ENCODE assay signal across 8 cellular contexts in the genomic region with DNA sequence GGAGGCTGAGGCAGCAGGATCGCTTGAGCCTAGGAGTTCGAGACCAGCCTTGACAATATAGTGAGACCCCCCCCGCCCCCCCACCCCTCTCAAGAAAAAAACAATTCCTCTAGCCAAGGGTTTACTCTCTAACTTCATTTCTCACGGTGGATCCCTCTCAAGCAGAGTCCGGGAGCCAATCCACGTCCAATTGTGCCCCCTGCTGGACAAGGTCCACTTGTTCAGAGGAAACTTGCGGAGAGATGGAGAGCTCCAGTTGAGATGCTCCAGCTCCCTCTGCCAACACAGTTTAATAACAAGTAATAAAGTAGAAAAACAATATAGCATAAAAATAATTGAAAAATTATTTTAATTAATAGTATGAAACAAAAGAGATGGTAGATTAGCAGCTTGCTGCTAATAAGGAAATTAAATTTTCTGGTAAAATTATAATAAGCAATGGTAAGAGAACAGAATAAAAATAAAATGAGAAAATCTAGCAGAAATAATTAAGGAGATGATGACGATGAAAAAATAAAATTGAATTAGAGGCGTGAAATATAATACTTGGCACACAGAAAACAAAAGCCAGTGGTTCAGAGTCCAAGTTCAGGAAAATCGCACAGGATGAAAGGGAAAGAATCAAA. TPM values are rescaled to one million over a fixed set of nuclear protein-coding genes. Genes with fewer than 3 reads are reported as not detected.
DNase-seq lines count a peak whose midpoint lies in the region; ATAC-seq and TF ChIP-seq lines count a peak whose summit lies in the region.

No MANE protein-coding gene starts in this region.

- H3K36me3 ChIP-seq in BE2C: no peaks in the 10 kb centered on the region
- no peaks in the 10 kb centered on the region for H3K36me3 ChIP-seq in GM23338 (ENCODE audit: insufficient read depth)

- no peaks in the 10 kb centered on the region for H3K9me2 ChIP-seq in GM23338 (ENCODE audit: insufficient read depth)

- H3K36me3 Mint-ChIP-seq in GM23338 (ENCODE audit: low read depth): peaks cover 2% of the 10 kb centered on the region; the same call in 2 of the 3 replicates
- H3K36me3 Mint-ChIP-seq in naive thymus-derived CD8-positive, alpha-beta T cell: no peaks in the 10 kb centered on the region

- no peaks in the 10 kb centered on the region for H4K20me1 ChIP-seq in GM23338 (replicated peaks; ENCODE audit: insufficient read depth)

- H3K4me1 ChIP-seq in BE2C (no peaks in the 10 kb centered on the region), GM23338 (ENCODE audit: insufficient read depth) (no peaks in the 10 kb centered on the region)

- H3K4me3 ChIP-seq in BE2C (ENCODE audit: low read depth, low read length): no peak overlapping the region
- no peak overlapping the region for H3K4me3 ChIP-seq in GM23338

- no peaks in the 10 kb centered on the region; the same call in 2 of the 3 replicates for H3K4me1 Mint-ChIP-seq in GM23338
- H3K4me1 Mint-ChIP-seq in naive thymus-derived CD8-positive, alpha-beta T cell: peaks cover 5 to 9% (median 5%) of the 10 kb centered on the region in 4 donors

- ATAC-seq in GM23338: peak; percentile 90
- no peak for ATAC-seq in naive thymus-derived CD8-positive, alpha-beta T cell
- ATAC-seq in HG03565 (IDR thresholded peaks at IDR 0.05; ENCODE audit: unreplicated experiment): no peak

- H3K27ac ChIP-seq in GM23338 (ENCODE audit: low read depth) (no peak overlapping the region), substantia nigra (ENCODE audit: low read depth, low read length, poor library complexity, severe bottlenecking) (no peak overlapping the region)

- no peaks in the 10 kb centered on the region for H3F3A ChIP-seq in GM23338 (replicated peaks; ENCODE audit: low read depth)

- no peaks in the 10 kb centered on the region for H3K79me2 ChIP-seq in GM23338 (replicated peaks; ENCODE audit: insufficient read depth)

- H3K27ac Mint-ChIP-seq in GM23338: no peak overlapping the region
- H3K27ac Mint-ChIP-seq in naive thymus-derived CD8-positive, alpha-beta T cell: no peak overlapping the region

- H3K9me3 Mint-ChIP-seq in GM23338: peaks cover 16% of the 10 kb centered on the region
- peaks cover 0 to 18% (median 0%) of the 10 kb centered on the region in 9 donors for H3K9me3 Mint-ChIP-seq in naive thymus-derived CD8-positive, alpha-beta T cell

- no peak overlapping the region for H3K4me3 Mint-ChIP-seq in GM23338
- H3K4me3 Mint-ChIP-seq in naive thymus-derived CD8-positive, alpha-beta T cell: no peak overlapping the region

- H3K27me3 ChIP-seq in BE2C (peaks cover 7% of the 10 kb centered on the region), GM23338 (ENCODE audit: insufficient read depth) (no peaks in the 10 kb centered on the region)

- no peaks in the 10 kb centered on the region for H3K9me3 ChIP-seq in BE2C

- H2AFZ ChIP-seq in GM23338: no peak overlapping the region

- DNase-seq in BE2C (peak; percentile 87), GM23338 (ENCODE audit: low spot score) (peak; percentile 95), NCI-H748 (lab: John Stamatoyannopoulos, UW; ENCODE audit: unreplicated experiment) (peak; percentile 80), epidermal melanocyte (ENCODE audit: insufficient read length, low spot score) (peak; percentile 70), substantia nigra (lab: John Stamatoyannopoulos, UW) (peak in 43 of 49 donors; percentile 7 to 83 (median 62))
- peak; percentile 77 for DNase-seq in activated CD8-positive, alpha-beta memory T cell treated with anti-CD3 and anti-CD28 coated beads for 24 hours
- DNase-seq in naive thymus-derived CD8-positive, alpha-beta T cell: peak in 9 of 10 donors; percentile 19 to 79 (median 28)

- peak; percentile 87 for TF ChIP-seq CTCF in BE2C (IDR thresholded peaks at IDR 0.05; ENCODE audit: low read depth, low read length)
- peak; percentile 78 to 82 for TF ChIP-seq CTCF in GM23338 (conservative IDR thresholded peaks at IDR 0.05; ENCODE audit: low read depth in 2 of 2)

- no peak overlapping the region for H3K4me2 ChIP-seq in GM23338

- peaks cover 6% of the 10 kb centered on the region for H3K27me3 Mint-ChIP-seq in GM23338 (ENCODE audit: insufficient read depth, low read depth, poor library complexity)
- H3K27me3 Mint-ChIP-seq in naive thymus-derived CD8-positive, alpha-beta T cell: peaks cover 23 to 53% (median 32%) of the 10 kb centered on the region in 5 donors

- POLR2A ChIA-PET in naive thymus-derived CD8-positive, alpha-beta T cell (lab: Charles Lee): no interaction called here

TF ChIP-seq in GM23338, 12 proteins besides CTCF, POLR2A, EP300 and RAD21 (continues in another document):
- TF ChIP-seq CREB1 (CRISPR knock-in tag; IDR thresholded peaks at IDR 0.05; ENCODE audit: low read depth): no peak
- TF ChIP-seq STAT1 (IDR thresholded peaks at IDR 0.05; ENCODE audit: unreplicated experiment): no peak
- no peak for TF ChIP-seq EZH2phosphoT487 (IDR thresholded peaks at IDR 0.05; ENCODE audit: unreplicated experiment)
- no peak for TF ChIP-seq ZNF114 (CRISPR knock-in tag; IDR thresholded peaks at IDR 0.05)
- TF ChIP-seq, protein P1, sequence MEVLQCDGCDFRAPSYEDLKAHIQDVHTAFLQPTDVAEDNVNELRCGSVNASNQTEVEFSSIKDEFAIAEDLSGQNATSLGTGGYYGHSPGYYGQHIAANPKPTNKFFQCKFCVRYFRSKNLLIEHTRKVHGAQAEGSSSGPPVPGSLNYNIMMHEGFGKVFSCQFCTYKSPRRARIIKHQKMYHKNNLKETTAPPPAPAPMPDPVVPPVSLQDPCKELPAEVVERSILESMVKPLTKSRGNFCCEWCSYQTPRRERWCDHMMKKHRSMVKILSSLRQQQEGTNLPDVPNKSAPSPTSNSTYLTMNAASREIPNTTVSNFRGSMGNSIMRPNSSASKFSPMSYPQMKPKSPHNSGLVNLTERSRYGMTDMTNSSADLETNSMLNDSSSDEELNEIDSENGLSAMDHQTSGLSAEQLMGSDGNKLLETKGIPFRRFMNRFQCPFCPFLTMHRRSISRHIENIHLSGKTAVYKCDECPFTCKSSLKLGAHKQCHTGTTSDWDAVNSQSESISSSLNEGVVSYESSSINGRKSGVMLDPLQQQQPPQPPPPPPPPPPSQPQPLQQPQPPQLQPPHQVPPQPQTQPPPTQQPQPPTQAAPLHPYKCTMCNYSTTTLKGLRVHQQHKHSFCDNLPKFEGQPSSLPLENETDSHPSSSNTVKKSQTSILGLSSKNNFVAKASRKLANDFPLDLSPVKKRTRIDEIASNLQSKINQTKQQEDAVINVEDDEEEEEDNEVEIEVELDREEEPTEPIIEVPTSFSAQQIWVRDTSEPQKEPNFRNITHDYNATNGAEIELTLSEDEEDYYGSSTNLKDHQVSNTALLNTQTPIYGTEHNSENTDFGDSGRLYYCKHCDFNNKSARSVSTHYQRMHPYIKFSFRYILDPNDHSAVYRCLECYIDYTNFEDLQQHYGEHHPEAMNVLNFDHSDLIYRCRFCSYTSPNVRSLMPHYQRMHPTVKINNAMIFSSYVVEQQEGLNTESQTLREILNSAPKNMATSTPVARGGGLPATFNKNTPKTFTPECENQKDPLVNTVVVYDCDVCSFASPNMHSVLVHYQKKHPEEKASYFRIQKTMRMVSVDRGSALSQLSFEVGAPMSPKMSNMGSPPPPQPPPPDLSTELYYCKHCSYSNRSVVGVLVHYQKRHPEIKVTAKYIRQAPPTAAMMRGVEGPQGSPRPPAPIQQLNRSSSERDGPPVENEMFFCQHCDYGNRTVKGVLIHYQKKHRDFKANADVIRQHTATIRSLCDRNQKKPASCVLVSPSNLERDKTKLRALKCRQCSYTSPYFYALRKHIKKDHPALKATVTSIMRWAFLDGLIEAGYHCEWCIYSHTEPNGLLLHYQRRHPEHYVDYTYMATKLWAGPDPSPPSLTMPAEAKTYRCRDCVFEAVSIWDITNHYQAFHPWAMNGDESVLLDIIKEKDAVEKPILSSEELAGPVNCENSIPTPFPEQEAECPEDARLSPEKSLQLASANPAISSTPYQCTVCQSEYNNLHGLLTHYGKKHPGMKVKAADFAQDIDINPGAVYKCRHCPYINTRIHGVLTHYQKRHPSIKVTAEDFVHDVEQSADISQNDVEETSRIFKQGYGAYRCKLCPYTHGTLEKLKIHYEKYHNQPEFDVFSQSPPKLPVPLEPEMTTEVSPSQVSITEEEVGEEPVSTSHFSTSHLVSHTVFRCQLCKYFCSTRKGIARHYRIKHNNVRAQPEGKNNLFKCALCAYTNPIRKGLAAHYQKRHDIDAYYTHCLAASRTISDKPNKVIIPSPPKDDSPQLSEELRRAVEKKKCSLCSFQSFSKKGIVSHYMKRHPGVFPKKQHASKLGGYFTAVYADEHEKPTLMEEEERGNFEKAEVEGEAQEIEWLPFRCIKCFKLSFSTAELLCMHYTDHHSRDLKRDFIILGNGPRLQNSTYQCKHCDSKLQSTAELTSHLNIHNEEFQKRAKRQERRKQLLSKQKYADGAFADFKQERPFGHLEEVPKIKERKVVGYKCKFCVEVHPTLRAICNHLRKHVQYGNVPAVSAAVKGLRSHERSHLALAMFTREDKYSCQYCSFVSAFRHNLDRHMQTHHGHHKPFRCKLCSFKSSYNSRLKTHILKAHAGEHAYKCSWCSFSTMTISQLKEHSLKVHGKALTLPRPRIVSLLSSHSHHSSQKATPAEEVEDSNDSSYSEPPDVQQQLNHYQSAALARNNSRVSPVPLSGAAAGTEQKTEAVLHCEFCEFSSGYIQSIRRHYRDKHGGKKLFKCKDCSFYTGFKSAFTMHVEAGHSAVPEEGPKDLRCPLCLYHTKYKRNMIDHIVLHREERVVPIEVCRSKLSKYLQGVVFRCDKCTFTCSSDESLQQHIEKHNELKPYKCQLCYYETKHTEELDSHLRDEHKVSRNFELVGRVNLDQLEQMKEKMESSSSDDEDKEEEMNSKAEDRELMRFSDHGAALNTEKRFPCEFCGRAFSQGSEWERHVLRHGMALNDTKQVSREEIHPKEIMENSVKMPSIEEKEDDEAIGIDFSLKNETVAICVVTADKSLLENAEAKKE (CRISPR knock-in tag; IDR thresholded peaks at IDR 0.05): no peak

RNA-seq across cellular contexts. Expression of a gene that starts 14.5 kb away (rescaled TPM):
- polyA plus RNA-seq in BE2C (2012; ENCODE audit: insufficient read depth, insufficient read length, low read depth): not detected
- total RNA-seq in GM23338 (2014; rRNA removed; shearing (Covaris generic)): not detected in 2 replicates
- 0.10 TPM in 1 of 2 replicates, not detected in the other for polyA plus RNA-seq in GM23338 (2016; fragmentation: Nextera tagmentation; extraction: Ambion mirVana)
- under 1 TPM; 0.33 to 0.83 TPM for total RNA-seq in naive thymus-derived CD8-positive, alpha-beta T cell
- under 1 TPM in 1 of 3 donors, not detected in 2; 0.07 TPM for polyA plus RNA-seq in naive thymus-derived CD8-positive, alpha-beta T cell

RNA-seq across cellular contexts. Expression of a gene that starts 30.9 kb away (rescaled TPM):
- polyA plus RNA-seq in BE2C (2012; ENCODE audit: insufficient read depth, insufficient read length, low read depth): not detected
- total RNA-seq in GM23338 (2014; rRNA removed; shearing (Covaris generic)): not detected in 2 replicates
- not detected in 2 replicates for polyA plus RNA-seq in GM23338 (2016; fragmentation: Nextera tagmentation; extraction: Ambion mirVana)
- not detected for total RNA-seq in naive thymus-derived CD8-positive, alpha-beta T cell
- not detected for polyA plus RNA-seq in naive thymus-derived CD8-positive, alpha-beta T cell

RNA-seq across cellular contexts. Expression of a gene that starts 32.0 kb away (rescaled TPM):
- polyA plus RNA-seq in BE2C (2012; ENCODE audit: insufficient read depth, insufficient read length, low read depth): 3.6 TPM
- total RNA-seq in GM23338 (2014; rRNA removed; shearing (Covaris generic)): 5.1 and 5.2 TPM in 2 replicates
- 8.2 and 11.5 TPM in 2 replicates for polyA plus RNA-seq in GM23338 (2016; fragmentation: Nextera tagmentation; extraction: Ambion mirVana)
- total RNA-seq in naive thymus-derived CD8-positive, alpha-beta T cell: 10 to 100 TPM; 11.9 to 12.3 TPM
- polyA plus RNA-seq in naive thymus-derived CD8-positive, alpha-beta T cell: 1 to 10 TPM; 2.0 to 4.0 (median 3.5) TPM

Comparison
In these comparisons a context has a peak if more than half of its experiments do, and no peak if none do; other contexts are left out.
1. DNase-seq: peak in every context shown above with its lines; median percentile 95 in GM23338; 87 in BE2C; 80 in NCI-H748; 77 in activated CD8-positive, alpha-beta memory T cell treated with anti-CD3 and anti-CD28 coated beads for 24 hours; 70 in epidermal melanocyte; 62 in substantia nigra; 28 in naive thymus-derived CD8-positive, alpha-beta T cell.